1 cellular context compared by ENCODE assay signal in the genomic region with DNA sequence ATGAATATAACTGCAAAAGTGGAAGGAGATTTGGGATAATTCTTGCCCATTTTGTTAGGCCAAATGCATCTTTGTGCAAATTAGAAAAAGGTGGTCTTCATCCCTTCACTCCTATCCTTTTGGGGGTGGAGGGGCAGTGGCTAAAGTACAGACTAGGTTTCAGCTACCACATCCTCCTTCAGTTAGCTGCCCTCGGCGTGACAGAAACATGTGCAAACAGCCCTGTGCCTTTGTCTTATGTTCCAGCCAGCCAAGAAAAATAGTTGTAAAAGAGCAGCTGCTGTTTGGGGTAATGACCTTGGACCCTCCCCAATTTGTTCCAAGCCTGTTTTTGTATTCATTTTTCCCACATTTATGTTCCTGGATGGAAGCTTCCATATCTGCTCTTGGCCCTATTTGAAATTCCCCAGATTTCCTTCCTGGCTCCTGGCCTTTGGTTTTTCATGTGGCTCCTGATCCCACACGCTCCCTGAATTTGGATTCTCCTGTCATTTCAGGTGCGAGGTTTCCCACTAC.
TF ChIP-seq lines count a peak whose summit lies in the region.

No MANE protein-coding gene starts in this region.

TF ChIP-seq in GM23338, 12 proteins besides CTCF, POLR2A, EP300 and RAD21 (continued from another document):
- TF ChIP-seq, protein P1, sequence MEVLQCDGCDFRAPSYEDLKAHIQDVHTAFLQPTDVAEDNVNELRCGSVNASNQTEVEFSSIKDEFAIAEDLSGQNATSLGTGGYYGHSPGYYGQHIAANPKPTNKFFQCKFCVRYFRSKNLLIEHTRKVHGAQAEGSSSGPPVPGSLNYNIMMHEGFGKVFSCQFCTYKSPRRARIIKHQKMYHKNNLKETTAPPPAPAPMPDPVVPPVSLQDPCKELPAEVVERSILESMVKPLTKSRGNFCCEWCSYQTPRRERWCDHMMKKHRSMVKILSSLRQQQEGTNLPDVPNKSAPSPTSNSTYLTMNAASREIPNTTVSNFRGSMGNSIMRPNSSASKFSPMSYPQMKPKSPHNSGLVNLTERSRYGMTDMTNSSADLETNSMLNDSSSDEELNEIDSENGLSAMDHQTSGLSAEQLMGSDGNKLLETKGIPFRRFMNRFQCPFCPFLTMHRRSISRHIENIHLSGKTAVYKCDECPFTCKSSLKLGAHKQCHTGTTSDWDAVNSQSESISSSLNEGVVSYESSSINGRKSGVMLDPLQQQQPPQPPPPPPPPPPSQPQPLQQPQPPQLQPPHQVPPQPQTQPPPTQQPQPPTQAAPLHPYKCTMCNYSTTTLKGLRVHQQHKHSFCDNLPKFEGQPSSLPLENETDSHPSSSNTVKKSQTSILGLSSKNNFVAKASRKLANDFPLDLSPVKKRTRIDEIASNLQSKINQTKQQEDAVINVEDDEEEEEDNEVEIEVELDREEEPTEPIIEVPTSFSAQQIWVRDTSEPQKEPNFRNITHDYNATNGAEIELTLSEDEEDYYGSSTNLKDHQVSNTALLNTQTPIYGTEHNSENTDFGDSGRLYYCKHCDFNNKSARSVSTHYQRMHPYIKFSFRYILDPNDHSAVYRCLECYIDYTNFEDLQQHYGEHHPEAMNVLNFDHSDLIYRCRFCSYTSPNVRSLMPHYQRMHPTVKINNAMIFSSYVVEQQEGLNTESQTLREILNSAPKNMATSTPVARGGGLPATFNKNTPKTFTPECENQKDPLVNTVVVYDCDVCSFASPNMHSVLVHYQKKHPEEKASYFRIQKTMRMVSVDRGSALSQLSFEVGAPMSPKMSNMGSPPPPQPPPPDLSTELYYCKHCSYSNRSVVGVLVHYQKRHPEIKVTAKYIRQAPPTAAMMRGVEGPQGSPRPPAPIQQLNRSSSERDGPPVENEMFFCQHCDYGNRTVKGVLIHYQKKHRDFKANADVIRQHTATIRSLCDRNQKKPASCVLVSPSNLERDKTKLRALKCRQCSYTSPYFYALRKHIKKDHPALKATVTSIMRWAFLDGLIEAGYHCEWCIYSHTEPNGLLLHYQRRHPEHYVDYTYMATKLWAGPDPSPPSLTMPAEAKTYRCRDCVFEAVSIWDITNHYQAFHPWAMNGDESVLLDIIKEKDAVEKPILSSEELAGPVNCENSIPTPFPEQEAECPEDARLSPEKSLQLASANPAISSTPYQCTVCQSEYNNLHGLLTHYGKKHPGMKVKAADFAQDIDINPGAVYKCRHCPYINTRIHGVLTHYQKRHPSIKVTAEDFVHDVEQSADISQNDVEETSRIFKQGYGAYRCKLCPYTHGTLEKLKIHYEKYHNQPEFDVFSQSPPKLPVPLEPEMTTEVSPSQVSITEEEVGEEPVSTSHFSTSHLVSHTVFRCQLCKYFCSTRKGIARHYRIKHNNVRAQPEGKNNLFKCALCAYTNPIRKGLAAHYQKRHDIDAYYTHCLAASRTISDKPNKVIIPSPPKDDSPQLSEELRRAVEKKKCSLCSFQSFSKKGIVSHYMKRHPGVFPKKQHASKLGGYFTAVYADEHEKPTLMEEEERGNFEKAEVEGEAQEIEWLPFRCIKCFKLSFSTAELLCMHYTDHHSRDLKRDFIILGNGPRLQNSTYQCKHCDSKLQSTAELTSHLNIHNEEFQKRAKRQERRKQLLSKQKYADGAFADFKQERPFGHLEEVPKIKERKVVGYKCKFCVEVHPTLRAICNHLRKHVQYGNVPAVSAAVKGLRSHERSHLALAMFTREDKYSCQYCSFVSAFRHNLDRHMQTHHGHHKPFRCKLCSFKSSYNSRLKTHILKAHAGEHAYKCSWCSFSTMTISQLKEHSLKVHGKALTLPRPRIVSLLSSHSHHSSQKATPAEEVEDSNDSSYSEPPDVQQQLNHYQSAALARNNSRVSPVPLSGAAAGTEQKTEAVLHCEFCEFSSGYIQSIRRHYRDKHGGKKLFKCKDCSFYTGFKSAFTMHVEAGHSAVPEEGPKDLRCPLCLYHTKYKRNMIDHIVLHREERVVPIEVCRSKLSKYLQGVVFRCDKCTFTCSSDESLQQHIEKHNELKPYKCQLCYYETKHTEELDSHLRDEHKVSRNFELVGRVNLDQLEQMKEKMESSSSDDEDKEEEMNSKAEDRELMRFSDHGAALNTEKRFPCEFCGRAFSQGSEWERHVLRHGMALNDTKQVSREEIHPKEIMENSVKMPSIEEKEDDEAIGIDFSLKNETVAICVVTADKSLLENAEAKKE (CRISPR knock-in tag; IDR thresholded peaks at IDR 0.05) = no peak
